Comparison of ENCODE assay signal across 23 cellular contexts in genomic region chr7:78333530-78333929, GRCh38.
"Had no signal": no experiment of that assay in that cellular context is flagged by ENCODE, and none has a peak within 500 bp of the region (broad histone marks: within the 10 kb centered on the region; RNA-seq: fewer than 3 reads in every experiment).

No MANE protein-coding gene starts in this region.

- FAIRE-seq: RCC 7860, TTC549 had no signal

- H3K4me3 ChIP-seq: adrenal gland, breast epithelium, SJSA1 had no signal

- DNase-seq: activated CD4-positive, alpha-beta memory T cell treated with anti-CD3 and anti-CD28 coated beads, Interleukin-2, amount 10 ng/mL, durations not matched to agents 7 days and 5 days; activated CD4-positive, alpha-beta T cell treated with anti-CD3 and anti-CD28 coated beads, Interleukin-2, amount 50 U/mL, for 1 hour; activated CD4-positive, CD25-positive, alpha-beta regulatory T cell; activated CD8-positive, alpha-beta memory T cell treated with anti-CD3 and anti-CD28 coated beads, Interleukin-2, amount 50 U/mL, for 4 hours; activated naive CD4-positive, alpha-beta T cell treated with anti-CD3 and anti-CD28 coated beads, Interleukin-2, amount 50 U/mL, for 16 hours; activated naive CD8-positive, alpha-beta T cell treated with anti-CD3 and anti-CD28 coated beads, Interleukin-2, amount 10 ng/mL, durations not matched to agents 7 days and 5 days; activated T-cell treated with anti-CD3 and anti-CD28 coated beads, Interleukin-2, amount 50 U/mL, for 1 hour; adrenal gland; anterior cingulate cortex; caudate nucleus; KG1; NCI-H1092; NCI-H1417; NCI-H2029; NCI-H2107; PC-3; SHP77; T-helper 2 cell; T1000 had no signal

- H3K36me3 Mint-ChIP-seq: activated naive CD8-positive, alpha-beta T cell treated with anti-CD3 and anti-CD28 coated beads, Interleukin-2, amount 10 ng/mL, durations not matched to agents 7 days and 5 days had no signal

- H3K27me3 Mint-ChIP-seq: activated CD4-positive, alpha-beta memory T cell treated with anti-CD3 and anti-CD28 coated beads, Interleukin-2, amount 10 ng/mL, durations not matched to agents 7 days and 5 days; activated naive CD8-positive, alpha-beta T cell treated with anti-CD3 and anti-CD28 coated beads, Interleukin-2, amount 10 ng/mL, durations not matched to agents 7 days and 5 days had no signal

- ATAC-seq: PC-3 had no signal

- H3K27ac ChIP-seq: adrenal gland, breast epithelium, SJSA1 had no signal

- H3K27me3 ChIP-seq: adrenal gland, breast epithelium, SJSA1 had no signal

- H3K9me3 Mint-ChIP-seq: activated CD4-positive, alpha-beta memory T cell treated with anti-CD3 and anti-CD28 coated beads, Interleukin-2, amount 10 ng/mL, durations not matched to agents 7 days and 5 days had no signal

- H3K9me3 ChIP-seq: adrenal gland, breast epithelium, SJSA1 had no signal

- H3K27ac Mint-ChIP-seq: activated CD4-positive, alpha-beta memory T cell treated with anti-CD3 and anti-CD28 coated beads, Interleukin-2, amount 10 ng/mL, durations not matched to agents 7 days and 5 days; activated naive CD8-positive, alpha-beta T cell treated with anti-CD3 and anti-CD28 coated beads, Interleukin-2, amount 10 ng/mL, durations not matched to agents 7 days and 5 days had no signal

- H3K4me3 Mint-ChIP-seq: activated CD4-positive, alpha-beta memory T cell treated with anti-CD3 and anti-CD28 coated beads, Interleukin-2, amount 10 ng/mL, durations not matched to agents 7 days and 5 days; activated naive CD8-positive, alpha-beta T cell treated with anti-CD3 and anti-CD28 coated beads, Interleukin-2, amount 10 ng/mL, durations not matched to agents 7 days and 5 days had no signal

- H3K4me1 ChIP-seq: adrenal gland, breast epithelium, SJSA1 had no signal

- H3K4me1 Mint-ChIP-seq: activated CD4-positive, alpha-beta memory T cell treated with anti-CD3 and anti-CD28 coated beads, Interleukin-2, amount 10 ng/mL, durations not matched to agents 7 days and 5 days; activated naive CD8-positive, alpha-beta T cell treated with anti-CD3 and anti-CD28 coated beads, Interleukin-2, amount 10 ng/mL, durations not matched to agents 7 days and 5 days had no signal

- H3K36me3 ChIP-seq: adrenal gland, breast epithelium, SJSA1 had no signal
